8 cellular contexts compared by ENCODE assay signal in the genomic region with DNA sequence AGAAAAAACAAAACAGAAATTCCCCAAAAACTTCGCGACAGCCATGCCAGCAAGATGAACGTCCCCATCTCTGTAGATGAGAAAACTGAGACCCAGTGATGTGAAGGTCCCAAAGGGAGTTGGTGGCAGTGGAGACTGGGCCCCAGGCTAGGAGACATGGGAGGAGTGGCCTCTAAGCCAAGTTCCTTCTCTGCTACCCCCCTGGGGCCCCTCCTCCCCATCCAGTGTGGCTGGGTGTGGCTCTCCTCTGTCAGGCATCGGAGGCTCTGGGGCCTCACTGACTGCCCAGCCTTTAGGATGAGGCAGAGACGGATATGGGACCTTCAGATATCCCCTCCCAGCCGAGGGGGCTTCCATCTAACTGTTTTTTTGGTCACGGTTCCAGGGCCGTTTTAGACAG. TPM values are rescaled to one million over a fixed set of nuclear protein-coding genes. Genes with fewer than 3 reads are reported as not detected.
DNase-seq lines count a peak whose midpoint lies in the region; ATAC-seq and TF ChIP-seq lines count a peak whose summit lies in the region.

No MANE protein-coding gene starts in this region.

- H3K9me3 Mint-ChIP-seq in CD8-positive, alpha-beta T cell: no peaks in the 10 kb centered on the region
- no peaks in the 10 kb centered on the region for H3K9me3 Mint-ChIP-seq in activated T-helper 1 cell treated with anti-CD3 and anti-CD28 coated beads, Interleukin-12 subunit alpha, Interleukin-12 subunit beta, Interleukin-2, Interleukin-4 antibody, amounts not matched to agents 30 ng/mL and 10 ng/mL and 1 ng/mL, durations not matched to agents 14 hours and 24 hours and 36 hours
- no peaks in the 10 kb centered on the region for H3K9me3 Mint-ChIP-seq in HFFc6

- CTCF ChIA-PET in CD8-positive, alpha-beta T cell (lab: Charles Lee): interaction anchor here (1.0 to 7.9 kb wide), 4 partner anchors 16 to 49 kb away, joined by 4 to 76 read pairs (median 12); no protein-coding TSS in a partner anchor

- no peaks in the 10 kb centered on the region for H3K27me3 ChIP-seq in CD8-positive, alpha-beta T cell (ENCODE audit: insufficient read depth, low read length)
- no peaks in the 10 kb centered on the region for H3K27me3 ChIP-seq in mucosa of stomach (ENCODE audit: control insufficient read depth, insufficient read depth, low read length)

- H3K27ac Mint-ChIP-seq in CD8-positive, alpha-beta T cell: peak overlapping the region; percentile 66
- peak overlapping the region; percentile 86 for H3K27ac Mint-ChIP-seq in activated T-helper 1 cell treated with anti-CD3 and anti-CD28 coated beads, Interleukin-12 subunit alpha, Interleukin-12 subunit beta, Interleukin-2, Interleukin-4 antibody, amounts not matched to agents 30 ng/mL and 10 ng/mL and 1 ng/mL, durations not matched to agents 14 hours and 24 hours and 36 hours
- H3K27ac Mint-ChIP-seq in HFFc6: no peak overlapping the region

- no peak for ATAC-seq in CD8-positive, alpha-beta T cell
- ATAC-seq in HG03432 (IDR thresholded peaks at IDR 0.05; ENCODE audit: unreplicated experiment): peak; percentile 30

- POLR2A ChIA-PET in CD8-positive, alpha-beta T cell (lab: Charles Lee): no interaction called here

- H3K27me3 Mint-ChIP-seq in CD8-positive, alpha-beta T cell (ENCODE audit: low read depth): no peaks in the 10 kb centered on the region
- H3K27me3 Mint-ChIP-seq in activated T-helper 1 cell treated with anti-CD3 and anti-CD28 coated beads, Interleukin-12 subunit alpha, Interleukin-12 subunit beta, Interleukin-2, Interleukin-4 antibody, amounts not matched to agents 30 ng/mL and 10 ng/mL and 1 ng/mL, durations not matched to agents 14 hours and 24 hours and 36 hours (ENCODE audit: insufficient read depth): no peaks in the 10 kb centered on the region
- no peaks in the 10 kb centered on the region; the same call in 1 of the 2 replicates for H3K27me3 Mint-ChIP-seq in HFFc6 (ENCODE audit: insufficient read depth)

- no peak overlapping the region for H3K4me3 Mint-ChIP-seq in CD8-positive, alpha-beta T cell
- H3K4me3 Mint-ChIP-seq in activated T-helper 1 cell treated with anti-CD3 and anti-CD28 coated beads, Interleukin-12 subunit alpha, Interleukin-12 subunit beta, Interleukin-2, Interleukin-4 antibody, amounts not matched to agents 30 ng/mL and 10 ng/mL and 1 ng/mL, durations not matched to agents 14 hours and 24 hours and 36 hours: peak overlapping the region; percentile 15
- H3K4me3 Mint-ChIP-seq in HFFc6: no peak overlapping the region

- H3K4me1 Mint-ChIP-seq in CD8-positive, alpha-beta T cell (ENCODE audit: low read depth): peaks cover 59% of the 10 kb centered on the region
- H3K4me1 Mint-ChIP-seq in activated T-helper 1 cell treated with anti-CD3 and anti-CD28 coated beads, Interleukin-12 subunit alpha, Interleukin-12 subunit beta, Interleukin-2, Interleukin-4 antibody, amounts not matched to agents 30 ng/mL and 10 ng/mL and 1 ng/mL, durations not matched to agents 14 hours and 24 hours and 36 hours (ENCODE audit: low read depth): peaks cover 68% of the 10 kb centered on the region
- H3K4me1 Mint-ChIP-seq in HFFc6 (ENCODE audit: low read depth): peaks cover 24% of the 10 kb centered on the region

- no peaks in the 10 kb centered on the region for H3K9me3 ChIP-seq in CD8-positive, alpha-beta T cell (ENCODE audit: low read length)
- no peaks in the 10 kb centered on the region for H3K9me3 ChIP-seq in mucosa of stomach (ENCODE audit: control insufficient read depth, low read length)

- no peaks in the 10 kb centered on the region for H3K36me3 ChIP-seq in CD8-positive, alpha-beta T cell (ENCODE audit: insufficient read depth, low read length)
- H3K36me3 ChIP-seq in mucosa of stomach (ENCODE audit: control insufficient read depth, insufficient read depth, low read length): no peaks in the 10 kb centered on the region

- H3K36me3 Mint-ChIP-seq in CD8-positive, alpha-beta T cell: peaks cover 13% of the 10 kb centered on the region
- peaks cover 6% of the 10 kb centered on the region for H3K36me3 Mint-ChIP-seq in activated T-helper 1 cell treated with anti-CD3 and anti-CD28 coated beads, Interleukin-12 subunit alpha, Interleukin-12 subunit beta, Interleukin-2, Interleukin-4 antibody, amounts not matched to agents 30 ng/mL and 10 ng/mL and 1 ng/mL, durations not matched to agents 14 hours and 24 hours and 36 hours (ENCODE audit: low read depth)
- no peaks in the 10 kb centered on the region for H3K36me3 Mint-ChIP-seq in HFFc6 (ENCODE audit: low read depth)

- peak overlapping the region; percentile 28 for H3K9ac ChIP-seq in mucosa of stomach (ENCODE audit: low read length)

- DNase-seq in CD8-positive, alpha-beta T cell: no peak
- no peak for DNase-seq in activated T-helper 1 cell treated with anti-CD3 and anti-CD28 coated beads, Interleukin-12 subunit alpha, Interleukin-12 subunit beta, Interleukin-2, Interleukin-4 antibody, amounts not matched to agents 30 ng/mL and 10 ng/mL and 1 ng/mL, durations not matched to agents 14 hours and 24 hours and 36 hours (ENCODE audit: low spot score)
- DNase-seq in glomerular visceral epithelial cell (ENCODE audit: extremely low spot score): no peak
- no peak for DNase-seq in stimulated activated CD4-positive, alpha-beta T cell treated with anti-CD3 and anti-CD28 coated beads, Interleukin-12 subunit alpha, Interleukin-12 subunit beta, amount 100 ng/mL, for 4 hours
- DNase-seq in GOT3 (lab: John Stamatoyannopoulos, UW): no peak
- no peak for DNase-seq in HFFc6

- H3K27ac ChIP-seq in CD8-positive, alpha-beta T cell (ENCODE audit: low read depth, low read length): no peak overlapping the region

- H3K4me1 ChIP-seq in CD8-positive, alpha-beta T cell (ENCODE audit: insufficient read depth, low read length): peaks cover 43% of the 10 kb centered on the region
- H3K4me1 ChIP-seq in mucosa of stomach (ENCODE audit: control insufficient read depth, insufficient read depth, low read length): peaks cover 35% of the 10 kb centered on the region

- no peak overlapping the region for H3K4me3 ChIP-seq in CD8-positive, alpha-beta T cell (ENCODE audit: low read depth, low read length)
- H3K4me3 ChIP-seq in mucosa of stomach (ENCODE audit: low read length): no peak overlapping the region

- TF ChIP-seq CTCF in CD8-positive, alpha-beta T cell (IDR thresholded peaks at IDR 0.05): no peak
- no peak for TF ChIP-seq CTCF in HFFc6 (IDR thresholded peaks at IDR 0.05)

- intact Hi-C loops in CD8-positive, alpha-beta T cell (cut with DNase I, micrococcal nuclease): no loop called here
- intact Hi-C loops in activated T-helper 1 cell treated with anti-CD3 and anti-CD28 coated beads, Interleukin-12 subunit alpha, Interleukin-12 subunit beta, Interleukin-2, Interleukin-4 antibody, amounts not matched to agents 30 ng/mL and 10 ng/mL and 1 ng/mL, durations not matched to agents 14 hours and 24 hours and 36 hours (cut with micrococcal nuclease): no loop called here

RNA-seq across cellular contexts. Expression of gene RELT, which starts 9.8 kb away (rescaled TPM):
- 100 to 1,000 TPM; 144 to 158 TPM for total RNA-seq in CD8-positive, alpha-beta T cell
- 34.6 and 37.6 TPM in 2 replicates for total RNA-seq in activated T-helper 1 cell treated with anti-CD3 and anti-CD28 coated beads, Interleukin-12 subunit alpha, Interleukin-12 subunit beta, Interleukin-2, Interleukin-4 antibody, amounts not matched to agents 30 ng/mL and 10 ng/mL and 1 ng/mL, durations not matched to agents 14 hours and 24 hours and 36 hours
- 1 to 10 TPM; 6.2 to 7.7 (median 7.0) TPM for total RNA-seq in HFFc6 (2021; fragmentation: NEBNext Ultra II Directional; extraction: Animal tissue kit (Norgen Biotek cat#: 25700))
